In genomic region chr7:101165075-101165957, GRCh38 we compare ENCODE assay signal across 8 cellular contexts. TPM values are rescaled to one million over a fixed set of nuclear protein-coding genes. Genes with fewer than 3 reads are reported as not detected.
DNase-seq lines count a peak whose midpoint lies in the region; ATAC-seq and TF ChIP-seq lines count a peak whose summit lies in the region.

VGF (minus strand) TSS chr7:101165569; CDS start chr7:101164843, 726 bp downstream.

- H3K36me3 Mint-ChIP-seq in dendritic cell treated with granulocyte-macrophage colony-stimulating factor and Interleukin-4, amounts not matched to agents 40 ng/mL and 50 ng/mL, for 4 days (ENCODE audit: low read depth), result peaks cover 15% of the 10 kb centered on the region

- no peak within 1 kb of the TSS for H3K9ac ChIP-seq in liver (ENCODE audit: low read depth in 1 of 2, low read length in 2 of 2)

- H3K4me3 ChIP-seq in liver (ENCODE audit: low read depth in 1 of 3, low read length in 3 of 3), result peak within 1 kb of the TSS in 1 of 3 donors; percentile 12

- no peak for TF ChIP-seq RAD21 in liver (IDR thresholded peaks at IDR 0.05)

- H3K9me3 ChIP-seq in liver (ENCODE audit: control insufficient read depth in 4 of 4, low read length in 3 of 4), result no peaks in the 10 kb centered on the region

- peak within 1 kb of the TSS; percentile 7 for H3K27ac Mint-ChIP-seq in dendritic cell treated with granulocyte-macrophage colony-stimulating factor and Interleukin-4, amounts not matched to agents 40 ng/mL and 50 ng/mL, for 4 days

- 3% methylated on average over 74 of the region's 74 CpGs for WGBS in liver

- peaks cover 0 to 1% (median under 1%) of the 10 kb centered on the region in 4 donors for H3K36me3 ChIP-seq in liver (ENCODE audit: control insufficient read depth in 4 of 4, insufficient read depth in 3 of 4, low read depth in 1 of 4, low read length in 3 of 4)

- intact Hi-C loops in dendritic cell treated with granulocyte-macrophage colony-stimulating factor and Interleukin-4, amounts not matched to agents 40 ng/mL and 50 ng/mL, for 4 days (cut with micrococcal nuclease), result loop anchor here (1.0 kb wide), 1 partner anchor 11 kb away; the partner anchor contains the start of gene AP1S1

- ATAC-seq in GM19324 (IDR thresholded peaks at IDR 0.05; ENCODE audit: low FRiP score, unreplicated experiment) (peak; percentile 75), HG03558 (IDR thresholded peaks at IDR 0.05; ENCODE audit: extremely low read depth, unreplicated experiment) (peak; percentile 39)

- H3K27me3 Mint-ChIP-seq in dendritic cell treated with granulocyte-macrophage colony-stimulating factor and Interleukin-4, amounts not matched to agents 40 ng/mL and 50 ng/mL, for 4 days, result peaks cover 91% of the 10 kb centered on the region

- TF ChIP-seq CTCF in AG09319 (IDR thresholded peaks at IDR 0.05; ENCODE audit: low read depth, low read length) (no peak), liver (IDR thresholded peaks at IDR 0.05; ENCODE audit: low read depth, low read length, missing input control) (no peak)

- H3K4me1 ChIP-seq in liver (ENCODE audit: control insufficient read depth in 4 of 4, insufficient read depth in 4 of 4, low read length in 3 of 4), result peaks cover 4 to 34% (median 14%) of the 10 kb centered on the region in 4 donors

- peak within 1 kb of the TSS; percentile 74 for H3K4me3 Mint-ChIP-seq in dendritic cell treated with granulocyte-macrophage colony-stimulating factor and Interleukin-4, amounts not matched to agents 40 ng/mL and 50 ng/mL, for 4 days

- peaks cover 7 to 9% (median 7%) of the 10 kb centered on the region in 4 donors for H3K27me3 ChIP-seq in liver (ENCODE audit: control insufficient read depth in 4 of 4, insufficient read depth in 4 of 4, low read length in 3 of 4)

- peaks cover 52% of the 10 kb centered on the region for H3K4me1 Mint-ChIP-seq in dendritic cell treated with granulocyte-macrophage colony-stimulating factor and Interleukin-4, amounts not matched to agents 40 ng/mL and 50 ng/mL, for 4 days (ENCODE audit: low read depth)

- DNase-seq in AG09319 (ENCODE audit: extremely low read depth, low read depth) (peak; percentile 80), NCI-H748 (lab: John Stamatoyannopoulos, UW; ENCODE audit: unreplicated experiment) (peak; percentile 97)
- DNase-seq in activated CD4-positive, alpha-beta T cell treated with anti-CD3 and anti-CD28 coated beads, Interleukin-2, amount 50 U/mL, for 1 hour, result peak; percentile 92
- DNase-seq in stimulated activated CD4-positive, alpha-beta T cell treated with anti-CD3 and anti-CD28 coated beads, Interleukin-4, amount 100 ng/mL, for 48 hours (ENCODE audit: low read depth in 2 of 2), result peak; percentile 88 to 92

- H3K27ac ChIP-seq in liver (ENCODE audit: low read depth in 1 of 2, low read length in 2 of 2), result no peak within 1 kb of the TSS

- no peaks in the 10 kb centered on the region for H3K9me3 Mint-ChIP-seq in dendritic cell treated with granulocyte-macrophage colony-stimulating factor and Interleukin-4, amounts not matched to agents 40 ng/mL and 50 ng/mL, for 4 days

TF ChIP-seq in liver, 16 proteins besides CTCF, POLR2A, EP300 and RAD21:
- TF ChIP-seq ZBTB33 (IDR thresholded peaks at IDR 0.05) (no peak), JUND (IDR thresholded peaks at IDR 0.05) (no peak), REST (IDR thresholded peaks at IDR 0.05) (peak; percentile 100), SP1 (IDR thresholded peaks at IDR 0.05) (peak; percentile 30)

RNA-seq across cellular contexts. Expression of gene VGF, which starts in this region (rescaled TPM):
- total RNA-seq in liver, result not detected
- not detected for polyA plus RNA-seq in liver
